In genomic region chr9:17906204-17906840, GRCh38 we compare ENCODE assay signal across 8 cellular contexts.
DNase-seq lines count a peak whose midpoint lies in the region; ATAC-seq, FAIRE-seq and TF ChIP-seq lines count a peak whose summit lies in the region.

No MANE protein-coding gene starts in this region.

- H3K36me3 ChIP-seq in HEK293 (ENCODE audit: control insufficient read depth in 2 of 2, insufficient read depth in 1 of 2, low read length in 2 of 2) (no peaks in the 10 kb centered on the region), small intestine (ENCODE audit: control insufficient read depth in 2 of 2, insufficient read depth in 2 of 2, low read length in 2 of 2) (no peaks in the 10 kb centered on the region)

- POLR2A ChIA-PET in HEK293 (lab: Yijun Ruan, JAX), result interaction anchor here (0.7 kb wide), 1 partner anchor 727 kb away, joined by 3 read pairs; no protein-coding TSS in a partner anchor

- peaks cover 11 to 21% of the 10 kb centered on the region in 2 donors for H3K27me3 ChIP-seq in small intestine (ENCODE audit: control insufficient read depth in 2 of 2, insufficient read depth in 2 of 2, low read length in 2 of 2)

- no peak for TF ChIP-seq CTCF in HEK293 (tag by site-specific recombination; IDR thresholded peaks at IDR 0.05)

- no peak for FAIRE-seq in small intestine (lab: Jason Lieb, UNC)

- ATAC-seq in HG02973 (IDR thresholded peaks at IDR 0.05; ENCODE audit: unreplicated experiment), result no peak

- H3K4me1 ChIP-seq in HEK293 (ENCODE audit: control insufficient read depth, insufficient read depth, low read length), result no peaks in the 10 kb centered on the region
- H3K4me1 ChIP-seq in small intestine (ENCODE audit: control insufficient read depth in 2 of 2, insufficient read depth in 1 of 2, low read depth in 1 of 2, low read length in 1 of 2), result no peaks in the 10 kb centered on the region

- WGBS in small intestine, 3 donors, result 1 to 2% (median 2%) methylated on average over 49 to 55 of the region's 55 CpGs

- no peaks in the 10 kb centered on the region for H3K9me3 ChIP-seq in HEK293 (ENCODE audit: control insufficient read depth, insufficient read depth, low read depth, low read length)
- no peaks in the 10 kb centered on the region for H3K9me3 ChIP-seq in small intestine (ENCODE audit: control insufficient read depth, low read depth)

- DNase-seq in astrocyte of the hippocampus (ENCODE audit: low read depth, low spot score), result peak; percentile 34
- DNase-seq in islet precursor cell, result peak; percentile 74
- DNase-seq in small intestine, result no peak
- DNase-seq in NCI-H526 treated with DMSO at 0.1 percent for 48 hours (lab: John Stamatoyannopoulos, UW), result no peak
- DNase-seq in GM19238 (ENCODE audit: insufficient read length, low spot score), result no peak
- no peak for DNase-seq in NCI-H1048 (lab: John Stamatoyannopoulos, UW)

- H3K27ac ChIP-seq in HEK293 (ENCODE audit: extremely low read depth, low read depth, low read length) (peak overlapping the region; percentile 24; the same call in 1 of the 2 replicates), small intestine (ENCODE audit: low read depth in 1 of 2, low read length in 1 of 2) (no peak overlapping the region)

- H3K4me3 ChIP-seq in HEK293 (ENCODE audit: low read depth, low read length) (peak overlapping the region; percentile 42), small intestine (ENCODE audit: low read depth in 1 of 2, low read length in 2 of 2) (peak overlapping the region; percentile 16 to 46)

- CTCF ChIA-PET in HEK293 (lab: Yijun Ruan, JAX), result no interaction called here

TF ChIP-seq in HEK293, 187 proteins besides CTCF, POLR2A, EP300 and RAD21 (continues in another document):
- TF ChIP-seq ZFP3 (tag by site-specific recombination; IDR thresholded peaks at IDR 0.05; ENCODE audit: low read depth), result no peak
- TF ChIP-seq ZNF449 (tag by site-specific recombination; IDR thresholded peaks at IDR 0.05), result 0 out of 2 replicates have a peak, but pooled peaks have one; percentile 29
- TF ChIP-seq WT1 (tag by site-specific recombination; IDR thresholded peaks at IDR 0.05), result no peak; the same call in 1 of the 2 replicates
- no peak for TF ChIP-seq ZNF654 (tag by site-specific recombination; IDR thresholded peaks at IDR 0.05; ENCODE audit: low read depth)
- no peak for TF ChIP-seq ZNF366 (tag by site-specific recombination; conservative IDR thresholded peaks at IDR 0.05)
- TF ChIP-seq PRDM1 (tag by site-specific recombination; IDR thresholded peaks at IDR 0.05), result no peak
- TF ChIP-seq ZNF488 (tag by site-specific recombination; IDR thresholded peaks at IDR 0.05), result no peak
- TF ChIP-seq BCL11B (tag by site-specific recombination; IDR thresholded peaks at IDR 0.05; ENCODE audit: low read depth), result no peak
- no peak for TF ChIP-seq ZSCAN16 (tag by site-specific recombination; IDR thresholded peaks at IDR 0.05)
- no peak for TF ChIP-seq TRIM28 (IDR thresholded peaks at IDR 0.05; ENCODE audit: borderline replicate concordance, low read length)
- no peak for TF ChIP-seq ZNF354C (tag by site-specific recombination; IDR thresholded peaks at IDR 0.05; ENCODE audit: borderline replicate concordance, low read depth)
- no peak for TF ChIP-seq ZNF202 (tag by site-specific recombination; IDR thresholded peaks at IDR 0.05; ENCODE audit: borderline replicate concordance)
- TF ChIP-seq PRDM10 (tag by site-specific recombination; IDR thresholded peaks at IDR 0.05), result no peak
- peak; percentile 81 for TF ChIP-seq ZBTB17 (tag by site-specific recombination; IDR thresholded peaks at IDR 0.05)
- TF ChIP-seq ZBTB8A (tag by site-specific recombination; IDR thresholded peaks at IDR 0.05), result peak; percentile 58; the same call in 1 of the 2 replicates
- TF ChIP-seq ZBTB26 (tag by site-specific recombination; optimal IDR thresholded peaks at IDR 0.05), result peak; percentile 73
- TF ChIP-seq IKZF3 (tag by site-specific recombination; IDR thresholded peaks at IDR 0.05), result peak; percentile 50; the same call in 1 of the 2 replicates
- no peak for TF ChIP-seq ZNF544 (tag by site-specific recombination; IDR thresholded peaks at IDR 0.05)
- no peak for TF ChIP-seq SP2 (tag by site-specific recombination; IDR thresholded peaks at IDR 0.05)
- no peak for TF ChIP-seq INSM2 (tag by site-specific recombination; IDR thresholded peaks at IDR 0.05)
- no peak for TF ChIP-seq ZNF26 (tag by site-specific recombination; IDR thresholded peaks at IDR 0.05)

Comparison
In these comparisons a context has a peak if more than half of its experiments do, and no peak if none do; other contexts are left out.
1. DNase-seq: peak in astrocyte of the hippocampus (single experiment) and islet precursor cell (single experiment); none in small intestine (single experiment), NCI-H526 treated with DMSO at 0.1 percent for 48 hours (single experiment), GM19238 (single experiment) and NCI-H1048 (single experiment).